1 cellular context compared by ENCODE assay signal in the genomic region with DNA sequence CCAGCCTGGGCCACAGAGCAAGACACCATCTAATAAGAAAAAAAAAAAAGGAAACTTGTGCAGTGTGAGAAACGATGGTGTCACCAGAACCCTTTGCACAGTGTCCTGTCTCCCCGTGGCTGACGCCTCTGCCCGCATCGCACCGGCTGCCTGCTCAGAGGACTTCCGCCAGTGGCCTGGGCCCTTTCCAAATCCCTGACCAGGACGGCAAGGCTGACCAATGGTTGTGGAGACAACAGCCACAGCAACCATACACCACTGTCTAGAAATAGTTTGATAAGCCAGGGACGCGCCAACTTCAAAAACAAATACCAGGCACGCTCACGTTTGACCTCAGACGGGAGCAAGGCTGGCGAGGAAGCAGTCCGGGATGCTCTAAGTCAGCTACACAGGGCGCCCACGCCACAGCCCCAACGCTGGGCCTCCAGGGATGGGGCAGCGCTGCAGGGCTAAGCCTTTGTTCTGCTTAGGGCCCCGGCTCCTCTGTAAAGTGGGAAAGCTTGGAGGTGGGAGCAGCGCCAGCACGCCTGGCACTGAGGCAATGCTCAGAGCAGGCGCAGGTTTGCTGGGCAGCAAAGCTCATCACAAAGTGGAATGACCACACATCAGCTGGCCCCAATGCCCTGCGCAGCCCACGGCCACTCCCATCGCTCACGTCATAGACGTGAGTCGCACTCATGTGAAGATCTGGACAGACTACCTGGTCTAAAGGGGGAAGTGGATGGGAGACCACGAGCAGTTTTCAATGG.
TF ChIP-seq lines count a peak whose summit lies in the region.

No MANE protein-coding gene starts in this region.

TF ChIP-seq in A549, 52 proteins besides CTCF, POLR2A, EP300 and RAD21:
- TF ChIP-seq CHD4 (IDR thresholded peaks at IDR 0.05; ENCODE audit: borderline replicate concordance), result no peak
- no peak for TF ChIP-seq HOXB5 (CRISPR knock-in tag; IDR thresholded peaks at IDR 0.05)
- TF ChIP-seq, protein P1, sequence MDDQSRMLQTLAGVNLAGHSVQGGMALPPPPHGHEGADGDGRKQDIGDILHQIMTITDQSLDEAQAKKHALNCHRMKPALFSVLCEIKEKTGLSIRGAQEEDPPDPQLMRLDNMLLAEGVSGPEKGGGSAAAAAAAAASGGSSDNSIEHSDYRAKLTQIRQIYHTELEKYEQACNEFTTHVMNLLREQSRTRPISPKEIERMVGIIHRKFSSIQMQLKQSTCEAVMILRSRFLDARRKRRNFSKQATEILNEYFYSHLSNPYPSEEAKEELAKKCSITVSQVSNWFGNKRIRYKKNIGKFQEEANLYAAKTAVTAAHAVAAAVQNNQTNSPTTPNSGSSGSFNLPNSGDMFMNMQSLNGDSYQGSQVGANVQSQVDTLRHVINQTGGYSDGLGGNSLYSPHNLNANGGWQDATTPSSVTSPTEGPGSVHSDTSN (IDR thresholded peaks at IDR 0.05), result 0 out of 2 replicates have a peak, but pooled peaks have one; percentile 48
- no peak for TF ChIP-seq EHF (CRISPR knock-in tag; IDR thresholded peaks at IDR 0.05)
- TF ChIP-seq MYC (IDR thresholded peaks at IDR 0.05; ENCODE audit: borderline replicate concordance, low read length), result no peak
- TF ChIP-seq RARB (CRISPR knock-in tag; IDR thresholded peaks at IDR 0.05), result no peak
- no peak for TF ChIP-seq ZSCAN20 (CRISPR knock-in tag; IDR thresholded peaks at IDR 0.05)
